ENCODE assay signal across 8 cellular contexts in the genomic region with DNA sequence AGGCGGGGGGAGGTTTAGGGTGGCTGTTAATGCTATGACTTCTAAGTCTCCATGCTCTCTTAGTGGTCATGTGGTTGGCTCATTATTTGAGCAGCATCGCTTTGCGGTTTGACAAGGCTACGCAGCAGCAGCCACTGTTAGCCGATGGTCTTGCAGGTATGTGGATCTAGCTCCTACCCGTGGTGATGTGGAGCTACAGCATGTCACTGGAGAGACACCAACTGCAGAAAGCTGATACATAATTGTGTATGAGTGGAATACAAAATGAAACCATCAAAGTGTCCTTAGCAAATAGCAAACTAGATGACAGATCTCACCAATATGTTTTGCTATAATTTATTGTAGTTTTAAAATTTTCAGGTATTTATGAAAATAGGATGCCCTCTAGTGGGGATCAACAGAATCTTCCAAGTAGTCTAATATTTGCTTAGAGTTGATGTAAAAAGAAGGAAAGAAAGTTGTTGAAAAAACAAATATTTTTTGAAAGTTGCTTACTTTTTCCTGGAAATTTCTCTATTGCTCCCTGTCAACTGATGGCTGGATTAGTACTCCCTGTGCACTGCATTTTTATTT.
A peak's percentile ranks its signal among the peaks of the same experiment; 100 is the strongest.
DNase-seq lines count a peak whose midpoint lies in the region; ATAC-seq and TF ChIP-seq lines count a peak whose summit lies in the region.

No MANE protein-coding gene starts in this region.

- H3K9me3 ChIP-seq in cardiac muscle cell (ENCODE audit: low read depth) (no peaks in the 10 kb centered on the region), psoas muscle (no peaks in the 10 kb centered on the region)
- H3K9me3 ChIP-seq in effector memory CD4-positive, alpha-beta T cell (ENCODE audit: control insufficient read depth, low read length), result no peaks in the 10 kb centered on the region

- peak; percentile 92 for DNase-seq in ELR (ENCODE audit: low read depth)
- peak; percentile 84 for DNase-seq in NCI-H345 treated with DMSO at 0.1 percent for 48 hours (lab: John Stamatoyannopoulos, UW; ENCODE audit: unreplicated experiment)
- DNase-seq in activated T-helper 2 cell treated with anti-CD3 and anti-CD28 coated beads, Interferon-gamma antibody, Interleukin-2, Interleukin-4, amounts not matched to agents 10 μg/mL and 5 μg/mL and 100 μg/mL, durations not matched to agents 14 hours and 24 hours and 36 hours (ENCODE audit: low spot score), result peak; percentile 8
- peak; percentile 78 to 97 for DNase-seq in cardiac muscle cell (ENCODE audit: low read depth in 1 of 2, low spot score in 1 of 2)
- peak; percentile 43 to 70 for DNase-seq in psoas muscle
- no peak for DNase-seq in effector memory CD4-positive, alpha-beta T cell

- H3K27ac ChIP-seq in cardiac muscle cell, result no peak overlapping the region
- H3K27ac ChIP-seq in psoas muscle, result no peak overlapping the region
- H3K27ac ChIP-seq in effector memory CD4-positive, alpha-beta T cell (ENCODE audit: insufficient read depth, low read length, poor library complexity, severe bottlenecking), result no peak overlapping the region

- no peak overlapping the region for H3K4me3 Mint-ChIP-seq in activated T-helper 2 cell treated with anti-CD3 and anti-CD28 coated beads, Interferon-gamma antibody, Interleukin-2, Interleukin-4, amounts not matched to agents 10 μg/mL and 5 μg/mL and 100 μg/mL, durations not matched to agents 14 hours and 24 hours and 36 hours (ENCODE audit: low read depth)

- TF ChIP-seq CTCF in cardiac muscle cell (IDR thresholded peaks at IDR 0.05; ENCODE audit: low read depth, low read length) (peak; percentile 100), psoas muscle (IDR thresholded peaks at IDR 0.05) (peak; percentile 61)

- no peaks in the 10 kb centered on the region for H3K4me1 ChIP-seq in cardiac muscle cell (ENCODE audit: low read depth)
- H3K4me1 ChIP-seq in psoas muscle, result no peaks in the 10 kb centered on the region
- no peaks in the 10 kb centered on the region for H3K4me1 ChIP-seq in effector memory CD4-positive, alpha-beta T cell (ENCODE audit: control insufficient read depth, insufficient read depth, low read length, poor library complexity, severe bottlenecking)

- no peaks in the 10 kb centered on the region for H3K27me3 Mint-ChIP-seq in activated T-helper 2 cell treated with anti-CD3 and anti-CD28 coated beads, Interferon-gamma antibody, Interleukin-2, Interleukin-4, amounts not matched to agents 10 μg/mL and 5 μg/mL and 100 μg/mL, durations not matched to agents 14 hours and 24 hours and 36 hours (ENCODE audit: low read depth)

- intact Hi-C loops in activated T-helper 2 cell treated with anti-CD3 and anti-CD28 coated beads, Interferon-gamma antibody, Interleukin-2, Interleukin-4, amounts not matched to agents 10 μg/mL and 5 μg/mL and 100 μg/mL, durations not matched to agents 14 hours and 24 hours and 36 hours (cut with micrococcal nuclease), result no loop called here
- intact Hi-C loops in psoas muscle (cut with DNase I), result loop anchor here (5.0 to 10.0 kb wide), 2 partner anchors 201 to 203 kb away; no protein-coding TSS in a partner anchor

- H3K27ac Mint-ChIP-seq in activated T-helper 2 cell treated with anti-CD3 and anti-CD28 coated beads, Interferon-gamma antibody, Interleukin-2, Interleukin-4, amounts not matched to agents 10 μg/mL and 5 μg/mL and 100 μg/mL, durations not matched to agents 14 hours and 24 hours and 36 hours, result no peak overlapping the region

- WGBS in psoas muscle, 3 donors, result 1 to 4% (median 1%) methylated on average over 6 of the region's 6 CpGs

- ATAC-seq in GM19468 (IDR thresholded peaks at IDR 0.05; ENCODE audit: extremely low read depth, unreplicated experiment) (peak; percentile 98), HG03460 (IDR thresholded peaks at IDR 0.05; ENCODE audit: unreplicated experiment) (peak; percentile 99), psoas muscle (peak; percentile 61 to 82 (median 68))

- H3K36me3 Mint-ChIP-seq in activated T-helper 2 cell treated with anti-CD3 and anti-CD28 coated beads, Interferon-gamma antibody, Interleukin-2, Interleukin-4, amounts not matched to agents 10 μg/mL and 5 μg/mL and 100 μg/mL, durations not matched to agents 14 hours and 24 hours and 36 hours (ENCODE audit: low read depth), result no peaks in the 10 kb centered on the region

- no peaks in the 10 kb centered on the region for H3K36me3 ChIP-seq in cardiac muscle cell
- H3K36me3 ChIP-seq in psoas muscle (ENCODE audit: insufficient read depth in 1 of 2, low read depth in 1 of 2), result no peaks in the 10 kb centered on the region
- no peaks in the 10 kb centered on the region for H3K36me3 ChIP-seq in effector memory CD4-positive, alpha-beta T cell (ENCODE audit: control insufficient read depth, insufficient read depth, low read length)

- H3K4me3 ChIP-seq in cardiac muscle cell (no peak overlapping the region), psoas muscle (no peak overlapping the region)
- no peak overlapping the region for H3K4me3 ChIP-seq in effector memory CD4-positive, alpha-beta T cell (ENCODE audit: insufficient read depth, low read depth, low read length, poor library complexity, severe bottlenecking)

- no peaks in the 10 kb centered on the region for H3K4me1 Mint-ChIP-seq in activated T-helper 2 cell treated with anti-CD3 and anti-CD28 coated beads, Interferon-gamma antibody, Interleukin-2, Interleukin-4, amounts not matched to agents 10 μg/mL and 5 μg/mL and 100 μg/mL, durations not matched to agents 14 hours and 24 hours and 36 hours (ENCODE audit: low read depth)

- no peaks in the 10 kb centered on the region for H3K9me3 Mint-ChIP-seq in activated T-helper 2 cell treated with anti-CD3 and anti-CD28 coated beads, Interferon-gamma antibody, Interleukin-2, Interleukin-4, amounts not matched to agents 10 μg/mL and 5 μg/mL and 100 μg/mL, durations not matched to agents 14 hours and 24 hours and 36 hours

- H3K27me3 ChIP-seq in cardiac muscle cell (no peaks in the 10 kb centered on the region), psoas muscle (ENCODE audit: insufficient read depth in 3 of 3, low read length in 2 of 3) (no peaks in the 10 kb centered on the region)
- H3K27me3 ChIP-seq in effector memory CD4-positive, alpha-beta T cell (replicated peaks; ENCODE audit: control insufficient read depth, insufficient read depth, low read length, poor library complexity, severe bottlenecking), result no peaks in the 10 kb centered on the region

Comparison
In these comparisons a context has a peak if more than half of its experiments do, and no peak if none do; other contexts are left out.
1. DNase-seq: peak in ELR (single experiment), NCI-H345 treated with DMSO at 0.1 percent for 48 hours (single experiment), activated T-helper 2 cell treated with anti-CD3 and anti-CD28 coated beads, Interferon-gamma antibody, Interleukin-2, Interleukin-4, amounts not matched to agents 10 μg/mL and 5 μg/mL and 100 μg/mL, durations not matched to agents 14 hours and 24 hours and 36 hours (single experiment), cardiac muscle cell (2 of 2) and psoas muscle (2 of 2); none in effector memory CD4-positive, alpha-beta T cell (0 of 3).
2. Peak in every context shown above with its lines, with median percentiles within 50 percentile points of each other: ATAC-seq.